In genomic region chr1:246508897-246509688, GRCh38 we compare ENCODE assay signal across 1 cellular context.
TF ChIP-seq lines count a peak whose summit lies in the region.

No MANE protein-coding gene starts in this region.

TF ChIP-seq in HepG2, 621 proteins besides CTCF, POLR2A, EP300 and RAD21:
- TF ChIP-seq ZNF839 (CRISPR knock-in tag; IDR thresholded peaks at IDR 0.05; ENCODE audit: borderline replicate concordance) (no peak), POGZ (CRISPR knock-in tag; IDR thresholded peaks at IDR 0.05) (0 out of 2 replicates have a peak, but pooled peaks have one; percentile 17), ZNF83 (CRISPR knock-in tag; IDR thresholded peaks at IDR 0.05; ENCODE audit: borderline replicate concordance) (no peak), ZBTB38 (CRISPR knock-in tag; IDR thresholded peaks at IDR 0.05) (0 out of 2 replicates have a peak, but pooled peaks have one; percentile 48), SSRP1 (CRISPR knock-in tag; IDR thresholded peaks at IDR 0.05) (no peak), RFXAP (CRISPR knock-in tag; IDR thresholded peaks at IDR 0.05; ENCODE audit: borderline replicate concordance) (no peak), MXD1 (CRISPR knock-in tag; IDR thresholded peaks at IDR 0.05) (0 out of 2 replicates have a peak, but pooled peaks have one; percentile 26), ZNF790 (CRISPR knock-in tag; IDR thresholded peaks at IDR 0.05; ENCODE audit: borderline replicate concordance) (no peak), HNRNPL (IDR thresholded peaks at IDR 0.05; ENCODE audit: low read depth, low read length) (peak; percentile 77; the same call in 1 of the 2 replicates), GABPB1 (CRISPR knock-in tag; IDR thresholded peaks at IDR 0.05) (no peak), ZNF879 (CRISPR knock-in tag; IDR thresholded peaks at IDR 0.05) (no peak), ZNF776 (CRISPR knock-in tag; IDR thresholded peaks at IDR 0.05) (no peak), MTF1 (CRISPR knock-in tag; IDR thresholded peaks at IDR 0.05) (no peak), ZNF687 (CRISPR knock-in tag; IDR thresholded peaks at IDR 0.05) (peak; percentile 46)
- TF ChIP-seq, protein P1, sequence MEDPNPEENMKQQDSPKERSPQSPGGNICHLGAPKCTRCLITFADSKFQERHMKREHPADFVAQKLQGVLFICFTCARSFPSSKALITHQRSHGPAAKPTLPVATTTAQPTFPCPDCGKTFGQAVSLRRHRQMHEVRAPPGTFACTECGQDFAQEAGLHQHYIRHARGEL (CRISPR knock-in tag; IDR thresholded peaks at IDR 0.05) = 0 out of 2 replicates have a peak, but pooled peaks have one; percentile 21
- TF ChIP-seq, protein P2, sequence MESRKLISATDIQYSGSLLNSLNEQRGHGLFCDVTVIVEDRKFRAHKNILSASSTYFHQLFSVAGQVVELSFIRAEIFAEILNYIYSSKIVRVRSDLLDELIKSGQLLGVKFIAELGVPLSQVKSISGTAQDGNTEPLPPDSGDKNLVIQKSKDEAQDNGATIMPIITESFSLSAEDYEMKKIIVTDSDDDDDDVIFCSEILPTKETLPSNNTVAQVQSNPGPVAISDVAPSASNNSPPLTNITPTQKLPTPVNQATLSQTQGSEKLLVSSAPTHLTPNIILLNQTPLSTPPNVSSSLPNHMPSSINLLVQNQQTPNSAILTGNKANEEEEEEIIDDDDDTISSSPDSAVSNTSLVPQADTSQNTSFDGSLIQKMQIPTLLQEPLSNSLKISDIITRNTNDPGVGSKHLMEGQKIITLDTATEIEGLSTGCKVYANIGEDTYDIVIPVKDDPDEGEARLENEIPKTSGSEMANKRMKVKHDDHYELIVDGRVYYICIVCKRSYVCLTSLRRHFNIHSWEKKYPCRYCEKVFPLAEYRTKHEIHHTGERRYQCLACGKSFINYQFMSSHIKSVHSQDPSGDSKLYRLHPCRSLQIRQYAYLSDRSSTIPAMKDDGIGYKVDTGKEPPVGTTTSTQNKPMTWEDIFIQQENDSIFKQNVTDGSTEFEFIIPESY (CRISPR knock-in tag; IDR thresholded peaks at IDR 0.05) = peak; percentile 92
